12 cellular contexts compared by ENCODE assay signal in genomic region chr19:48616041-48616436, GRCh38. TPM values are rescaled to one million over a fixed set of nuclear protein-coding genes. Genes with fewer than 3 reads are reported as not detected.
A peak's percentile ranks its signal among the peaks of the same experiment; 100 is the strongest.
DNase-seq lines count a peak whose midpoint lies in the region; ATAC-seq and TF ChIP-seq lines count a peak whose summit lies in the region.
"Had no signal": no experiment of that assay in that cellular context is flagged by ENCODE, and none has a peak within 500 bp of the region (broad histone marks: within the 10 kb centered on the region; RNA-seq: fewer than 3 reads in every experiment).

No MANE protein-coding gene starts in this region.

- no peak for TF ChIP-seq CTCF in WTC11 (IDR thresholded peaks at IDR 0.05)
- TF ChIP-seq CTCF in hepatocyte (IDR thresholded peaks at IDR 0.05; ENCODE audit: poor library complexity), result no peak

- H3K4me3 ChIP-seq in hepatocyte, result no peak overlapping the region

- no peaks in the 10 kb centered on the region for H3K9me3 ChIP-seq in hepatocyte (ENCODE audit: low read depth)

- H2AFZ ChIP-seq in hepatocyte, result no peak overlapping the region

- 96% methylated on average over 16 of the region's 16 CpGs for WGBS in hepatocyte (ENCODE audit: low lambda C conversion rate, missing lambda C conversion rate)

- H3K4me2 ChIP-seq in hepatocyte, result peak overlapping the region; percentile 99

- H3K36me3 Mint-ChIP-seq in activated T-cell treated with anti-CD3 and anti-CD28 coated beads, Interleukin-2, amount 50 U/mL, for 4 hours (ENCODE audit: insufficient read depth), result peaks cover 46% of the 10 kb centered on the region
- peaks cover 40% of the 10 kb centered on the region for H3K36me3 Mint-ChIP-seq in WTC11

- H3K36me3 ChIP-seq in hepatocyte (replicated peaks; ENCODE audit: insufficient read depth, low read depth), result no peaks in the 10 kb centered on the region

- peaks cover 40% of the 10 kb centered on the region for H3K79me2 ChIP-seq in hepatocyte

- H3K4me1 Mint-ChIP-seq in activated T-cell treated with anti-CD3 and anti-CD28 coated beads, Interleukin-2, amount 50 U/mL, for 4 hours (ENCODE audit: low read depth), result peaks cover 24% of the 10 kb centered on the region
- peaks cover 59% of the 10 kb centered on the region for H3K4me1 Mint-ChIP-seq in WTC11
- H3K4me1 Mint-ChIP-seq in stimulated activated naive CD8-positive, alpha-beta T cell treated with anti-CD3 and anti-CD28 coated beads, Interleukin-15, amount 100 ng/mL, for 72 hours, result peaks cover 55% of the 10 kb centered on the region

- peaks cover 29% of the 10 kb centered on the region for H3K4me1 ChIP-seq in hepatocyte (ENCODE audit: insufficient read depth)

- peak overlapping the region; percentile 86 for H3K27ac ChIP-seq in hepatocyte

- H3K27me3 Mint-ChIP-seq in activated T-cell treated with anti-CD3 and anti-CD28 coated beads, Interleukin-2, amount 50 U/mL, for 4 hours (ENCODE audit: low read depth), result no peaks in the 10 kb centered on the region
- H3K27me3 Mint-ChIP-seq in WTC11 (ENCODE audit: low read depth), result no peaks in the 10 kb centered on the region
- no peaks in the 10 kb centered on the region for H3K27me3 Mint-ChIP-seq in stimulated activated naive CD8-positive, alpha-beta T cell treated with anti-CD3 and anti-CD28 coated beads, Interleukin-15, amount 100 ng/mL, for 72 hours

- CTCF ChIA-PET in WTC11 (lab: Charles Lee), result interaction anchor here (1.3 to 2.7 kb wide), 4 partner anchors 8 to 110 kb away, joined by 3 to 17 read pairs (median 6); no protein-coding TSS in a partner anchor

- H3K27ac Mint-ChIP-seq in WTC11, result peak overlapping the region; percentile 98
- peak overlapping the region; percentile 69 to 100 for H3K27ac Mint-ChIP-seq in stimulated activated naive CD8-positive, alpha-beta T cell treated with anti-CD3 and anti-CD28 coated beads, Interleukin-15, amount 100 ng/mL, for 72 hours

- no peaks in the 10 kb centered on the region for H3K27me3 ChIP-seq in hepatocyte

- peak overlapping the region; percentile 97 for H3K4me3 Mint-ChIP-seq in activated T-cell treated with anti-CD3 and anti-CD28 coated beads, Interleukin-2, amount 50 U/mL, for 4 hours
- H3K4me3 Mint-ChIP-seq in WTC11, result peak overlapping the region; percentile 99
- peak overlapping the region; percentile 89 to 94 for H3K4me3 Mint-ChIP-seq in stimulated activated naive CD8-positive, alpha-beta T cell treated with anti-CD3 and anti-CD28 coated beads, Interleukin-15, amount 100 ng/mL, for 72 hours

- H4K20me1 ChIP-seq in hepatocyte (ENCODE audit: insufficient read depth, poor library complexity, severe bottlenecking), result peaks cover 34% of the 10 kb centered on the region

- POLR2A ChIA-PET in WTC11 (lab: Charles Lee), result interaction anchor here (1.0 to 2.6 kb wide), 6 partner anchors 8 to 282 kb away, joined by 3 to 18 read pairs (median 6); partner anchors contain the start of gene CA11

- DNase-seq in activated T-cell treated with anti-CD3 and anti-CD28 coated beads, Interleukin-2, amount 50 U/mL, for 4 hours, result no peak
- DNase-seq in activated T-cell treated with anti-CD3 and anti-CD28 coated beads, Interleukin-2, amount 50 U/mL, for 48 hours, result no peak
- DNase-seq in WTC11 (ENCODE audit: low spot score) (no peak), hepatocyte (ENCODE audit: low spot score) (peak; percentile 3), hippocampal formation (lab: John Stamatoyannopoulos, UW) (no peak), SHP77 treated with DMSO at 0.1 percent for 48 hours (lab: John Stamatoyannopoulos, UW) (no peak)
- DNase-seq in stimulated activated naive CD8-positive, alpha-beta T cell treated with anti-CD3 and anti-CD28 coated beads, Interleukin-15, amount 100 ng/mL, for 72 hours, result no peak
- DNase-seq in stimulated activated CD4-positive, alpha-beta T cell treated with anti-CD3 and anti-CD28 coated beads, Interleukin-4, amount 100 ng/mL, for 24 hours, result no peak
- DNase-seq: left ventricle myocardium superior; NCI-H1092; stimulated activated naive CD4-positive, alpha-beta T cell treated with Interleukin-2 at 50 U/mL for 16 hours had no signal

- no peak for ATAC-seq in activated T-cell treated with anti-CD3 and anti-CD28 coated beads, Interleukin-2, amount 50 U/mL, for 4 hours
- no peak for ATAC-seq in WTC11
- no peak for ATAC-seq in stimulated activated naive CD8-positive, alpha-beta T cell treated with anti-CD3 and anti-CD28 coated beads, Interleukin-15, amount 100 ng/mL, for 72 hours
- ATAC-seq: left ventricle myocardium superior had no signal

- H3K9me2 ChIP-seq in hepatocyte (replicated peaks; ENCODE audit: insufficient read depth), result no peaks in the 10 kb centered on the region

- no peaks in the 10 kb centered on the region for H3K9me3 Mint-ChIP-seq in activated T-cell treated with anti-CD3 and anti-CD28 coated beads, Interleukin-2, amount 50 U/mL, for 4 hours
- no peaks in the 10 kb centered on the region for H3K9me3 Mint-ChIP-seq in WTC11
- H3K9me3 Mint-ChIP-seq in stimulated activated naive CD8-positive, alpha-beta T cell treated with anti-CD3 and anti-CD28 coated beads, Interleukin-15, amount 100 ng/mL, for 72 hours, result no peaks in the 10 kb centered on the region

TF ChIP-seq in WTC11, 78 proteins besides CTCF, POLR2A, EP300 and RAD21:
- no peak for TF ChIP-seq ZNF232 (CRISPR knock-in tag; IDR thresholded peaks at IDR 0.05)
- peak; percentile 11; the same call in 1 of the 2 replicates for TF ChIP-seq ZNF671 (CRISPR knock-in tag; IDR thresholded peaks at IDR 0.05)
- 0 out of 2 replicates have a peak, but pooled peaks have one; percentile 36 for TF ChIP-seq NFATC4 (CRISPR knock-in tag; IDR thresholded peaks at IDR 0.05)

RNA-seq across cellular contexts. Expression of gene FAM83E, which starts 1.2 kb away (rescaled TPM):
- total RNA-seq in activated T-cell treated with anti-CD3 and anti-CD28 coated beads, Interleukin-2, amount 50 U/mL, for 4 hours, result 10 to 100 TPM; 11.3 to 15.7 (median 13.1) TPM
- 6.6 to 8.8 TPM (median 6.8 TPM) in 3 replicates for total RNA-seq in WTC11 (2021)
- total RNA-seq in hepatocyte, result 13.8 and 22.2 TPM in 2 replicates
- 12.4 and 16.1 TPM in 2 replicates for polyA plus RNA-seq in hepatocyte
- total RNA-seq: left ventricle myocardium superior had no signal

RNA-seq across cellular contexts. Expression of gene RPL18, which starts 2.9 kb away (rescaled TPM):
- total RNA-seq in activated T-cell treated with anti-CD3 and anti-CD28 coated beads, Interleukin-2, amount 50 U/mL, for 4 hours, result 1,000 to 10,000 TPM; 2,406 to 2,595 (median 2,478) TPM
- total RNA-seq in WTC11 (2021), result 1,712 to 1,987 TPM (median 1,909 TPM) in 3 replicates
- total RNA-seq in hepatocyte, result 1,372 and 1,462 TPM in 2 replicates
- polyA plus RNA-seq in hepatocyte, result 616 and 623 TPM in 2 replicates

RNA-seq across cellular contexts. Expression of gene SPHK2, which starts 3.3 kb away (rescaled TPM):
- 10 to 100 TPM; 39.8 to 43.1 (median 40.6) TPM for total RNA-seq in activated T-cell treated with anti-CD3 and anti-CD28 coated beads, Interleukin-2, amount 50 U/mL, for 4 hours
- total RNA-seq in WTC11 (2021) (46.7 to 64.6 TPM (median 48.4 TPM) in 3 replicates), hepatocyte (45.2 and 56.7 TPM in 2 replicates)
- 39.4 and 48.2 TPM in 2 replicates for polyA plus RNA-seq in hepatocyte

RNA-seq across cellular contexts. Expression of gene SPACA4, which starts 9.5 kb away (rescaled TPM):
- total RNA-seq in activated T-cell treated with anti-CD3 and anti-CD28 coated beads, Interleukin-2, amount 50 U/mL, for 4 hours, result not detected
- not detected in 3 replicates for total RNA-seq in WTC11 (2021)
- not detected in 2 replicates for total RNA-seq in hepatocyte
- 0.30 TPM in 1 of 2 replicates, not detected in the other for polyA plus RNA-seq in hepatocyte
- total RNA-seq: fibroblast of villous mesenchyme, left ventricle myocardium superior had no signal

RNA-seq across cellular contexts. Expression of gene DBP, which starts 21.1 kb away (rescaled TPM):
- 10 to 100 TPM in 2 of 3 donors, 1 to 10 TPM in 1; 6.7 to 12.3 (median 11.2) TPM for total RNA-seq in activated T-cell treated with anti-CD3 and anti-CD28 coated beads, Interleukin-2, amount 50 U/mL, for 4 hours
- total RNA-seq in WTC11 (2021) (10.5 to 12.0 TPM (median 11.4 TPM) in 3 replicates), hepatocyte (3.9 and 5.4 TPM in 2 replicates)
- polyA plus RNA-seq in hepatocyte, result 11.8 and 20.4 TPM in 2 replicates
